ENCODE assay signal across 33 cellular contexts in the genomic region with DNA sequence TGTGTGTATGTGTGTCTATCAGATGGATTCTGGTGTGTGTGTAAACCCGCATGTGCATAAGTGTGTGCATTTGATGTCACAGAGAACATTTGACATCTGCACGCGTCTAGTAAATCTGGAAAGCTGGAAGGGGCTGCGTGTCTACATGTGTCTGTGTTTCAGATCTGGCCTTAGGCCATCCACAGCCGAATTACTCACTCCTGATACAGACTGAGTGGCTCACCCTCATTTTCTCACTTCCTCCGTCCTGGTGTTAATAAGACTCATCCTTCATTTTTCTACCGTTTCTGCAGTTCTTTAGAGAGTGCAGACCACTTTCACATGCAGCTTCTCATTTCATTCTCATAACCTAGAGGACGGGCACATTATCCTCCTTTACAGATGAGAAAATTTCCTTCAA.
DNase-seq lines count a peak whose midpoint lies in the region; ATAC-seq, FAIRE-seq and TF ChIP-seq lines count a peak whose summit lies in the region.
"Had no signal": no experiment of that assay in that cellular context is flagged by ENCODE, and none has a peak within 500 bp of the region (broad histone marks: within the 10 kb centered on the region; RNA-seq: fewer than 3 reads in every experiment).

No MANE protein-coding gene starts in this region.

- no peaks in the 10 kb centered on the region for H3K9me3 Mint-ChIP-seq in astrocyte (ENCODE audit: unreplicated experiment)
- H3K9me3 Mint-ChIP-seq: activated CD4-positive, alpha-beta memory T cell treated with anti-CD3 and anti-CD28 coated beads, Interleukin-2, amount 10 ng/mL, durations not matched to agents 7 days and 5 days; activated naive CD4-positive, alpha-beta T cell treated with anti-CD3 and anti-CD28 coated beads for 36 hours; brain; H9; immature natural killer cell; memory B cell; nephron progenitor cell; T-helper 1 cell treated with Interleukin-12 subunit alpha and Interleukin-12 subunit beta and Interleukin-4 antibody, amounts not matched to agents 30 μg/mL and 1 μg/mL, for 36 hours had no signal

- H3K27me3 Mint-ChIP-seq in astrocyte (ENCODE audit: low read depth, unreplicated experiment) = peaks cover 8% of the 10 kb centered on the region
- H3K27me3 Mint-ChIP-seq: memory B cell had no signal

- H4K20me1 ChIP-seq in astrocyte (ENCODE audit: insufficient read depth, low read length) = peaks cover 11% of the 10 kb centered on the region

- H3K4me2 ChIP-seq in astrocyte (ENCODE audit: low read length) = peak overlapping the region; percentile 11

- TF ChIP-seq CTCF in astrocyte (IDR thresholded peaks at IDR 0.05; ENCODE audit: insufficient read depth, low read depth, low read length) (no peak), lung (IDR thresholded peaks at IDR 0.05; ENCODE audit: control extremely low read depth, extremely low read depth) (no peak), colonic mucosa (IDR thresholded peaks at IDR 0.05) (no peak)

- no peak overlapping the region for H3K9ac ChIP-seq in astrocyte (ENCODE audit: low read length)
- H3K9ac ChIP-seq in colonic mucosa (ENCODE audit: low read depth in 2 of 2, low read length in 2 of 2) = no peak overlapping the region
- H3K9ac ChIP-seq: BLaER1 treated with 17β-estradiol and CSF1 and Interleukin-3, amounts not matched to agents 10 nM and 100 nM had no signal

- H3K27ac Mint-ChIP-seq in astrocyte (ENCODE audit: unreplicated experiment) = no peak overlapping the region
- H3K27ac Mint-ChIP-seq: activated CD4-positive, alpha-beta memory T cell treated with anti-CD3 and anti-CD28 coated beads, Interleukin-2, amount 10 ng/mL, durations not matched to agents 7 days and 5 days; activated naive CD4-positive, alpha-beta T cell treated with anti-CD3 and anti-CD28 coated beads for 36 hours; brain; H9; immature natural killer cell; memory B cell; nephron progenitor cell; T-helper 1 cell treated with Interleukin-12 subunit alpha and Interleukin-12 subunit beta and Interleukin-4 antibody, amounts not matched to agents 30 μg/mL and 1 μg/mL, for 36 hours had no signal

- H3K4me3 ChIP-seq in astrocyte (ENCODE audit: insufficient read depth, low read depth, low read length) = no peak overlapping the region
- H3K4me3 ChIP-seq in lung = no peak overlapping the region
- H3K4me3 ChIP-seq in colonic mucosa = no peak overlapping the region
- H3K4me3 ChIP-seq: BLaER1 treated with 17β-estradiol and CSF1 and Interleukin-3, amounts not matched to agents 10 nM and 100 nM; pancreas; skin epidermis; suprapubic skin; upper lobe of left lung had no signal

- H3K4me3 Mint-ChIP-seq in astrocyte (ENCODE audit: unreplicated experiment) = no peak overlapping the region
- H3K4me3 Mint-ChIP-seq: activated CD4-positive, alpha-beta memory T cell treated with anti-CD3 and anti-CD28 coated beads, Interleukin-2, amount 10 ng/mL, durations not matched to agents 7 days and 5 days; activated naive CD4-positive, alpha-beta T cell treated with anti-CD3 and anti-CD28 coated beads for 36 hours; brain; H9; immature natural killer cell; memory B cell; nephron progenitor cell; T-helper 1 cell treated with Interleukin-12 subunit alpha and Interleukin-12 subunit beta and Interleukin-4 antibody, amounts not matched to agents 30 μg/mL and 1 μg/mL, for 36 hours had no signal

- H3K9me3 ChIP-seq in astrocyte (ENCODE audit: insufficient read depth, low read depth, low read length) (no peaks in the 10 kb centered on the region), lung (ENCODE audit: control insufficient read depth in 2 of 2, insufficient read depth in 1 of 2, low read length in 1 of 2) (no peaks in the 10 kb centered on the region), colonic mucosa (no peaks in the 10 kb centered on the region)
- H3K9me3 ChIP-seq: pancreas, suprapubic skin, upper lobe of left lung had no signal

- no peaks in the 10 kb centered on the region for H3K36me3 ChIP-seq in astrocyte (ENCODE audit: insufficient read depth, low read length)
- H3K36me3 ChIP-seq in lung (ENCODE audit: control insufficient read depth in 2 of 2, insufficient read depth in 2 of 2, low read length in 2 of 2) = no peaks in the 10 kb centered on the region
- H3K36me3 ChIP-seq in colonic mucosa = no peaks in the 10 kb centered on the region
- H3K36me3 ChIP-seq: BLaER1 treated with 17β-estradiol and CSF1 and Interleukin-3, amounts not matched to agents 10 nM and 100 nM; pancreas; suprapubic skin; upper lobe of left lung had no signal

- H3K4me1 ChIP-seq in astrocyte (ENCODE audit: insufficient read depth, low read length) (peaks cover 11% of the 10 kb centered on the region), lung (ENCODE audit: control insufficient read depth in 2 of 2, insufficient read depth in 2 of 2, low read length in 2 of 2) (peaks cover 2 to 3% of the 10 kb centered on the region in 2 donors), colonic mucosa (no peaks in the 10 kb centered on the region)
- H3K4me1 ChIP-seq: pancreas had no signal

- H3K79me2 ChIP-seq in astrocyte (ENCODE audit: insufficient read depth, low read length) = no peaks in the 10 kb centered on the region

- 69 to 74% methylated on average over 8 of the region's 8 CpGs for WGBS in lung, 2 donors

- no peak overlapping the region for H3K27ac ChIP-seq in astrocyte (ENCODE audit: low read depth, low read length)
- H3K27ac ChIP-seq in lung (ENCODE audit: low read depth in 1 of 2, low read length in 1 of 2) = no peak overlapping the region
- H3K27ac ChIP-seq in colonic mucosa = no peak overlapping the region
- H3K27ac ChIP-seq: BLaER1 treated with 17β-estradiol and CSF1 and Interleukin-3, amounts not matched to agents 10 nM and 100 nM; HL-60; pancreas; skin epidermis; suprapubic skin; upper lobe of left lung had no signal

- no peaks in the 10 kb centered on the region for H3K36me3 Mint-ChIP-seq in astrocyte (ENCODE audit: low read depth, unreplicated experiment)
- H3K36me3 Mint-ChIP-seq: brain, immature natural killer cell, memory B cell had no signal

- no peak overlapping the region for H2AFZ ChIP-seq in astrocyte (ENCODE audit: low read depth, low read length)

- peaks cover 2% of the 10 kb centered on the region for H3K4me1 Mint-ChIP-seq in astrocyte (ENCODE audit: low read depth, unreplicated experiment)
- H3K4me1 Mint-ChIP-seq: activated CD4-positive, alpha-beta memory T cell treated with anti-CD3 and anti-CD28 coated beads, Interleukin-2, amount 10 ng/mL, durations not matched to agents 7 days and 5 days; memory B cell had no signal

- H3K27me3 ChIP-seq in astrocyte (ENCODE audit: insufficient read depth, low read length) = no peaks in the 10 kb centered on the region
- H3K27me3 ChIP-seq in lung (ENCODE audit: control insufficient read depth, insufficient read depth) = no peaks in the 10 kb centered on the region
- H3K27me3 ChIP-seq in colonic mucosa = no peaks in the 10 kb centered on the region
- H3K27me3 ChIP-seq: suprapubic skin, upper lobe of left lung had no signal

- DNase-seq in EL = peak; percentile 65
- peak; percentile 55 for DNase-seq in M059J (ENCODE audit: low read depth)
- peak; percentile 66 for DNase-seq in astrocyte (ENCODE audit: low read depth)
- no peak for DNase-seq in lung (ENCODE audit: low spot score)
- DNase-seq in activated naive CD4-positive, alpha-beta T cell (lab: John Stamatoyannopoulos, UW) = no peak
- no peak for DNase-seq in colonic mucosa
- DNase-seq: activated CD4-positive, alpha-beta memory T cell treated with anti-CD3 and anti-CD28 coated beads, Interleukin-2, amount 10 ng/mL, durations not matched to agents 7 days and 5 days; activated CD4-positive, alpha-beta T cell treated with anti-CD3 and anti-CD28 coated beads for 1 hour; activated CD8-positive, alpha-beta memory T cell treated with anti-CD3 and anti-CD28 coated beads, Interleukin-2, amount 50 U/mL, for 4 hours; activated naive CD4-positive, alpha-beta T cell treated with anti-CD3 and anti-CD28 coated beads for 36 hours; H9; immature natural killer cell; left colon; NCI-H1048; NCI-H1694; NCI-H2171; NCI-H82; nephron progenitor cell; pancreas; retina; RPMI8226; stimulated activated naive CD4-positive, alpha-beta T cell treated with Interleukin-2 at 50 U/mL for 16 hours; upper lobe of left lung had no signal

- FAIRE-seq in astrocyte (lab: Jason Lieb, UNC) = peak; percentile 88
- FAIRE-seq: GM18507, pancreas had no signal

- ATAC-seq in lung (ENCODE audit: insufficient read depth, low FRiP score) = peak; percentile 19
- no peak for ATAC-seq in GM18502 (IDR thresholded peaks at IDR 0.05; ENCODE audit: poor library complexity, unreplicated experiment)
- ATAC-seq in GM21360 (IDR thresholded peaks at IDR 0.05; ENCODE audit: unreplicated experiment) = no peak
- ATAC-seq: left colon, pancreas had no signal

- intact Hi-C loops in colonic mucosa (cut with DNase I) = no loop called here

Comparison
In these comparisons a context has a peak if more than half of its experiments do, and no peak if none do; other contexts are left out.
1. DNase-seq: peak in EL (single experiment), M059J (single experiment) and astrocyte (single experiment); none in lung (single experiment), activated naive CD4-positive, alpha-beta T cell (0 of 4) and colonic mucosa (single experiment).